In the genomic region with DNA sequence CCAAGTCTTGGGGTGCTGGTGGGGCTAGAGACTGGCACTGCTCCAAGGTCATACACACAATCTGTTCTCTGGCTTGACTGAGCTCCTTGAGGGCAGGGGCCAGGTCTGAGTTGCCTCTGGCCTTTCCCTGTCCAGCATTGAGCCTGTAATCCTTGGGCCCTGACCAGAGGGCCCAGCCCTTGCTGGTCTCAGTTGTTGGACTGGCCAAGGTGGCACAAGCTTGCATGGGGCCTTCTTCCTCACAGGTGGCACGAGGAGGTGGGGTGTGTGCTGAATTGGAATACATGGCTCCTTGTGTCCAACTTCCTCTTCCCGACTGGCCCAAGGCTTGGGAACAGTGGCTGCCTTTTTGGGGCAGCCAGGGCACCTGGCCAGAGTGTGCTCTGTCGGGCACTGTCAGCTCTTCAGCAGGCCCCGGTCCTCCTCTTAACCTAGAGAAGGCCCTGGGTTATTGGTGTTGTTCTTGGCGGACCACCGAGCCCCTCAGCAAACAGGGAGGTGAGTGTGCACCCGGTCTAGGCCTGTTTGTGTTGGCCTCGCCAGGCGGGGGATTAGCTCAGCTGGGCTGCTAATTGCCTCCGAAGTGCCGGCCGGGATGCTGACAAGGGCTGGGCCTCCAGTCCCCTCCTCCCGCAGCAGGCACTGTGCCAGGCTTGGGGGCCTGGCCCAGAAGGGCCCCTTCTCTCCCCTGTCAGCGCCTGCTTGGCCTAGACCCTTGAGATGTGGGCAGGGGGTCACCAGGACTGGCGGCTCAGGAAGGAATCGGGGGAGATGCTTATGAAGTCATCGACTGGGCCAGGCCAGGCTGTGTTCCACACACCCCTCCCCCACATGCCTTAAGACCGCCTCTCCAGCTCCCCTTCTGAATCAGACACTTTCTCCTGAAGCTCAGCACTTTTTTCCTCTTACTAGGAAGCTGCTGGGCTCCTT, we compare ENCODE assay signal across 11 cellular contexts. TPM values are rescaled to one million over a fixed set of nuclear protein-coding genes. Genes with fewer than 3 reads are reported as not detected.
DNase-seq lines count a peak whose midpoint lies in the region; ATAC-seq, FAIRE-seq and TF ChIP-seq lines count a peak whose summit lies in the region.
"Had no signal": no experiment of that assay in that cellular context is flagged by ENCODE, and none has a peak within 500 bp of the region (broad histone marks: within the 10 kb centered on the region; RNA-seq: fewer than 3 reads in every experiment).

No MANE protein-coding gene starts in this region.

- no peaks in the 10 kb centered on the region for H3K9me3 Mint-ChIP-seq in activated CD4-positive, alpha-beta T cell treated with anti-CD3 and anti-CD28 coated beads, Interleukin-2, amount 10 ng/mL, durations not matched to agents 24 days and 14 days
- no peaks in the 10 kb centered on the region for H3K9me3 Mint-ChIP-seq in activated CD4-positive, alpha-beta T cell treated with anti-CD3 and anti-CD28 coated beads for 36 hours (ENCODE audit: low read depth)

- POLR2A ChIA-PET in activated CD4-positive, alpha-beta T cell treated with anti-CD3 and anti-CD28 coated beads for 36 hours (lab: Charles Lee): no interaction called here

- TF ChIP-seq CTCF in bronchial epithelial cell (IDR thresholded peaks at IDR 0.05; ENCODE audit: insufficient read depth, low read length, severe bottlenecking): no peak
- no peak for TF ChIP-seq CTCF in left lung (IDR thresholded peaks at IDR 0.05)
- TF ChIP-seq CTCF in gastroesophageal sphincter (IDR thresholded peaks at IDR 0.05): no peak

- H3K36me3 ChIP-seq in bronchial epithelial cell (ENCODE audit: control insufficient read depth, insufficient read depth, low read length) (peaks cover 17% of the 10 kb centered on the region), left lung (peaks cover 0 to 67% of the 10 kb centered on the region in 2 donors), gastroesophageal sphincter (peaks cover 0 to 49% of the 10 kb centered on the region in 2 donors)

- TF ChIP-seq POLR2A in gastroesophageal sphincter (IDR thresholded peaks at IDR 0.05): no peak

- peak overlapping the region; percentile 49 for H3K27ac Mint-ChIP-seq in activated CD4-positive, alpha-beta T cell treated with anti-CD3 and anti-CD28 coated beads, Interleukin-2, amount 10 ng/mL, durations not matched to agents 24 days and 14 days
- no peak overlapping the region for H3K27ac Mint-ChIP-seq in activated CD4-positive, alpha-beta T cell treated with anti-CD3 and anti-CD28 coated beads for 36 hours

- H3K4me1 Mint-ChIP-seq in activated CD4-positive, alpha-beta T cell treated with anti-CD3 and anti-CD28 coated beads, Interleukin-2, amount 10 ng/mL, durations not matched to agents 24 days and 14 days: peaks cover 2% of the 10 kb centered on the region
- H3K4me1 Mint-ChIP-seq in activated CD4-positive, alpha-beta T cell treated with anti-CD3 and anti-CD28 coated beads for 36 hours: peaks cover 10% of the 10 kb centered on the region

- peak; percentile 43 for FAIRE-seq in bronchial epithelial cell (lab: Jason Lieb, UNC)
- FAIRE-seq: A549 had no signal

- intact Hi-C loops in activated CD4-positive, alpha-beta T cell treated with anti-CD3 and anti-CD28 coated beads, Interleukin-2, amount 10 ng/mL, durations not matched to agents 24 days and 14 days (cut with micrococcal nuclease): no loop called here
- intact Hi-C loops in activated CD4-positive, alpha-beta T cell treated with anti-CD3 and anti-CD28 coated beads for 36 hours (cut with DNase I, micrococcal nuclease): no loop called here
- intact Hi-C loops in left lung (cut with DNase I): no loop called here

- no peak overlapping the region for H3K4me3 Mint-ChIP-seq in activated CD4-positive, alpha-beta T cell treated with anti-CD3 and anti-CD28 coated beads, Interleukin-2, amount 10 ng/mL, durations not matched to agents 24 days and 14 days
- H3K4me3 Mint-ChIP-seq in activated CD4-positive, alpha-beta T cell treated with anti-CD3 and anti-CD28 coated beads for 36 hours: no peak overlapping the region

- H3K36me3 Mint-ChIP-seq in activated CD4-positive, alpha-beta T cell treated with anti-CD3 and anti-CD28 coated beads, Interleukin-2, amount 10 ng/mL, durations not matched to agents 24 days and 14 days (ENCODE audit: low read depth): peaks cover 27% of the 10 kb centered on the region
- H3K36me3 Mint-ChIP-seq in activated CD4-positive, alpha-beta T cell treated with anti-CD3 and anti-CD28 coated beads for 36 hours (ENCODE audit: low read depth): peaks cover 4% of the 10 kb centered on the region

- no peaks in the 10 kb centered on the region for H3K9me3 ChIP-seq in left lung
- no peaks in the 10 kb centered on the region for H3K9me3 ChIP-seq in gastroesophageal sphincter
- H3K9me3 ChIP-seq: A549, SJCRH30, vagina had no signal

- H3K27me3 ChIP-seq in bronchial epithelial cell (ENCODE audit: control insufficient read depth, insufficient read depth, low read length) (no peaks in the 10 kb centered on the region), left lung (no peaks in the 10 kb centered on the region), gastroesophageal sphincter (no peaks in the 10 kb centered on the region)
- H3K27me3 ChIP-seq: SJCRH30, vagina had no signal

- H3K4me3 ChIP-seq in bronchial epithelial cell (ENCODE audit: low read depth, low read length): no peak overlapping the region
- no peak overlapping the region for H3K4me3 ChIP-seq in left lung
- no peak overlapping the region for H3K4me3 ChIP-seq in gastroesophageal sphincter
- H3K4me3 ChIP-seq: A549, SJCRH30, vagina had no signal

- TF ChIP-seq EP300 in gastroesophageal sphincter (IDR thresholded peaks at IDR 0.05): no peak

- CTCF ChIA-PET in activated CD4-positive, alpha-beta T cell treated with anti-CD3 and anti-CD28 coated beads for 36 hours (lab: Charles Lee): interaction anchor here (0.7 kb wide), 1 partner anchor 12 kb away, joined by 3 read pairs; no protein-coding TSS in a partner anchor

- H3K27me3 Mint-ChIP-seq in activated CD4-positive, alpha-beta T cell treated with anti-CD3 and anti-CD28 coated beads, Interleukin-2, amount 10 ng/mL, durations not matched to agents 24 days and 14 days: no peaks in the 10 kb centered on the region
- no peaks in the 10 kb centered on the region for H3K27me3 Mint-ChIP-seq in activated CD4-positive, alpha-beta T cell treated with anti-CD3 and anti-CD28 coated beads for 36 hours

- no peak for ATAC-seq in activated CD4-positive, alpha-beta T cell treated with anti-CD3 and anti-CD28 coated beads for 36 hours
- peak; percentile 52 for ATAC-seq in left lung
- ATAC-seq in gastroesophageal sphincter: no peak
- no peak for ATAC-seq in HG03025 (IDR thresholded peaks at IDR 0.05; ENCODE audit: low FRiP score, unreplicated experiment)
- no peak for ATAC-seq in GM18511 (IDR thresholded peaks at IDR 0.05; ENCODE audit: unreplicated experiment)
- ATAC-seq: A549 had no signal

- no peak for DNase-seq in activated CD4-positive, alpha-beta T cell treated with anti-CD3 and anti-CD28 coated beads, Interleukin-2, amount 10 ng/mL, durations not matched to agents 24 days and 14 days
- no peak for DNase-seq in activated CD4-positive, alpha-beta T cell treated with anti-CD3 and anti-CD28 coated beads for 36 hours
- DNase-seq in bronchial epithelial cell (ENCODE audit: low read depth) (no peak), left lung (peak in 1 of 2 donors; percentile 73), stromal cell of bone marrow (ENCODE audit: low read depth) (peak; percentile 34)
- DNase-seq: SJCRH30 had no signal

- H3K4me1 ChIP-seq in left lung (peaks cover 0 to 19% of the 10 kb centered on the region in 2 donors), gastroesophageal sphincter (peaks cover 0 to 78% (median 13%) of the 10 kb centered on the region in 3 donors)
- H3K4me1 ChIP-seq: A549 had no signal

- no peak overlapping the region for H3K27ac ChIP-seq in left lung
- H3K27ac ChIP-seq in gastroesophageal sphincter: no peak overlapping the region
- H3K27ac ChIP-seq: A549, SJCRH30, vagina had no signal

- WGBS in gastroesophageal sphincter (ENCODE audit: low coverage in 1 of 2), 2 donors: 40 to 45% methylated on average over 1 to 2 of the region's 18 CpGs

RNA-seq across cellular contexts. Expression of gene WNT4, which starts 28.5 kb away (rescaled TPM):
- not detected in 2 replicates for total RNA-seq in activated CD4-positive, alpha-beta T cell treated with anti-CD3 and anti-CD28 coated beads, Interleukin-2, amount 10 ng/mL, durations not matched to agents 24 days and 14 days
- total RNA-seq in activated CD4-positive, alpha-beta T cell treated with anti-CD3 and anti-CD28 coated beads for 36 hours: not detected
- 1.1 and 22.1 TPM in 2 replicates for total RNA-seq in bronchial epithelial cell
- total RNA-seq in left lung: 1 to 10 TPM; 1.8 to 4.0 TPM
- total RNA-seq in gastroesophageal sphincter: under 1 TPM in 3 of 4 donors, not detected in 1; 0.12 to 0.27 (median 0.27) TPM
